In the genomic region with DNA sequence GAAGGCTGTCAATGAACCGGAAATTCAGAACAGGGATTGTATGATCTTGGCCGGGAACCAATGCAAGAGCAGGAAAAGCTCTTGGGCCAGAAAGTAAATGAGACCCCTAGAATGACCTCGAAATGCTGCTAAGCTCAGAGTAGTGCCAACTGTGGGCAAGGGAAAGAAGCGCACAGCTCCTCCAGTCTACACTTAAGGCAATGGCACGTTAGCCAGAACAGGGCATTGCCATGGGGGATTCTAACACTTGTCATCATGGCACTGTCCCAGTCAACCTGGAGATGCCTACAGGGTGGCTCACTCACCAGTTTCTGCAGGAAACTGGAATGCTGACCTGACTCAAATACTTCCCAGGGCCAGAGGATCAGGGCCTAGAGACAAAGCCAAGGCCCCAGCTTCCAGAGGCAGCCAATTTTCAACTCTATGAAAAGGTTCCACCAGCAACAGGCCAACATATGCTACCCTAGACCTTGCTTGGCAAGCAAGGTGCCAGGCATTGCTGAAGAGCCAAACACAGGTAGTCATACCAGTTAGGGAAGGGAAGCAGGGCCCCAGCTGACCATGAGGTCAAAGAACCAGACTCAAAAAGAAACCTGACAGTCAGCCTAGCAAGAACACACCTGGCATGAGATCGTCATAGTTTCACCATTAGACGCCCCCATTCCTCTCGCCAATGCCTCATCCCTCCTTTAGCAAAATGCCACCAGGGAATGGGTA, we compare ENCODE assay signal across 9 cellular contexts. TPM values are rescaled to one million over a fixed set of nuclear protein-coding genes. Genes with fewer than 3 reads are reported as not detected.
DNase-seq lines count a peak whose midpoint lies in the region; ATAC-seq and TF ChIP-seq lines count a peak whose summit lies in the region.
"Had no signal": no experiment of that assay in that cellular context is flagged by ENCODE, and none has a peak within 500 bp of the region (broad histone marks: within the 10 kb centered on the region; RNA-seq: fewer than 3 reads in every experiment).

No MANE protein-coding gene starts in this region.

- H4K8ac ChIP-seq in mesendoderm (ENCODE audit: low read depth, low read length): no peak overlapping the region

- WGBS in suprapubic skin: 70% methylated on average over 8 of the region's 8 CpGs
- WGBS in mesendoderm (ENCODE audit: extremely low coverage, insufficient coverage, low lambda C conversion rate): no CpG with 5 or more reads among the region's 8 CpGs
- WGBS in SK-N-SH (ENCODE audit: low lambda C conversion rate): 96% methylated on average over 7 of the region's 8 CpGs

- H3K27ac ChIP-seq in epithelial cell of prostate (peak overlapping the region; percentile 60), suprapubic skin (peak overlapping the region; percentile 54), mesendoderm (ENCODE audit: low read depth, low read length) (no peak overlapping the region), SK-N-SH (ENCODE audit: low read depth in 2 of 2, low read length in 1 of 2) (no peak overlapping the region)

- H3K23ac ChIP-seq in mesendoderm (ENCODE audit: low read length): no peak overlapping the region

- H3K56ac ChIP-seq in mesendoderm (ENCODE audit: low read length): no peak overlapping the region

- no peaks in the 10 kb centered on the region for H3K9me2 ChIP-seq in SK-N-SH

- DNase-seq in activated T-cell treated with anti-CD3 and anti-CD28 coated beads, Interleukin-2, amount 50 U/mL, for 24 hours: no peak
- DNase-seq in activated T-cell treated with anti-CD3 and anti-CD28 coated beads for 4 hours: no peak
- no peak for DNase-seq in epithelial cell of prostate (ENCODE audit: low read depth, low spot score)
- DNase-seq in suprapubic skin (ENCODE audit: low spot score in 2 of 2): no peak
- DNase-seq in mesendoderm: no peak
- no peak for DNase-seq in SK-N-SH
- no peak for DNase-seq in Kasumi-1 (lab: John Stamatoyannopoulos, UW)

- H3K4me1 Mint-ChIP-seq in activated T-cell treated with anti-CD3 and anti-CD28 coated beads, Interleukin-2, amount 50 U/mL, for 24 hours (ENCODE audit: low read depth): peaks cover 59% of the 10 kb centered on the region

- H4K5ac ChIP-seq in mesendoderm (ENCODE audit: low read length): no peak overlapping the region

- H3K36me3 ChIP-seq in suprapubic skin (peaks cover 16% of the 10 kb centered on the region), mesendoderm (ENCODE audit: control insufficient read depth, insufficient read depth, low read length) (no peaks in the 10 kb centered on the region), SK-N-SH (replicated peaks in 1 of 2; ENCODE audit: control insufficient read depth in 1 of 2, insufficient read depth in 2 of 2, low read length in 1 of 2) (peaks cover 4 to 26% of the 10 kb centered on the region in 2 experiments)

- H3K4me2 ChIP-seq in mesendoderm (ENCODE audit: low read length) (no peak overlapping the region), SK-N-SH (no peak overlapping the region)

- H3K27me3 ChIP-seq in suprapubic skin (no peaks in the 10 kb centered on the region), mesendoderm (ENCODE audit: insufficient read depth, low read length, poor library complexity) (no peaks in the 10 kb centered on the region), SK-N-SH (ENCODE audit: insufficient read depth) (no peaks in the 10 kb centered on the region)

- peak overlapping the region; percentile 5 for H3K4me3 ChIP-seq in suprapubic skin
- H3K4me3 ChIP-seq in mesendoderm (ENCODE audit: low read length): no peak overlapping the region
- H3K4me3 ChIP-seq in SK-N-SH (ENCODE audit: low read depth in 2 of 2, low read length in 1 of 2): no peak overlapping the region

- peak overlapping the region; percentile 76 for H3K27ac Mint-ChIP-seq in activated T-cell treated with anti-CD3 and anti-CD28 coated beads, Interleukin-2, amount 50 U/mL, for 24 hours

- H3K79me2 ChIP-seq in mesendoderm (ENCODE audit: control insufficient read depth, insufficient read depth, low read length): peaks cover 21% of the 10 kb centered on the region
- peaks cover 92% of the 10 kb centered on the region for H3K79me2 ChIP-seq in SK-N-SH (ENCODE audit: insufficient read depth)

- peaks cover 45% of the 10 kb centered on the region for H3K36me3 Mint-ChIP-seq in activated T-cell treated with anti-CD3 and anti-CD28 coated beads, Interleukin-2, amount 50 U/mL, for 24 hours (ENCODE audit: low read depth)

- no peak overlapping the region for H2BK15ac ChIP-seq in mesendoderm (replicated peaks; ENCODE audit: low read depth)

- H3F3A ChIP-seq in SK-N-SH (replicated peaks; ENCODE audit: insufficient read depth): peaks cover 14% of the 10 kb centered on the region

- peaks cover 23% of the 10 kb centered on the region for H3K79me1 ChIP-seq in mesendoderm (ENCODE audit: low read length)

- TF ChIP-seq EP300 in suprapubic skin (IDR thresholded peaks at IDR 0.05): no peak
- TF ChIP-seq EP300 in SK-N-SH (IDR thresholded peaks at IDR 0.05; ENCODE audit: borderline replicate concordance in 1 of 2, low read depth in 1 of 2, low read length in 1 of 2): no peak

- H2AFZ ChIP-seq in SK-N-SH (ENCODE audit: low read depth): no peak overlapping the region

- POLR2A ChIA-PET in SK-N-SH (lab: Yijun Ruan, JAX): no interaction called here

- no peak for TF ChIP-seq POLR2A in suprapubic skin (IDR thresholded peaks at IDR 0.05)

- no peaks in the 10 kb centered on the region for H3K27me3 Mint-ChIP-seq in activated T-cell treated with anti-CD3 and anti-CD28 coated beads, Interleukin-2, amount 50 U/mL, for 24 hours
- H3K27me3 Mint-ChIP-seq: CD4-positive, CD25-positive, alpha-beta regulatory T cell had no signal

- no peak for TF ChIP-seq RAD21 in SK-N-SH (IDR thresholded peaks at IDR 0.05; ENCODE audit: low read length)

- no peak overlapping the region for H2BK120ac ChIP-seq in mesendoderm (ENCODE audit: low read depth, low read length)

- H3K9ac ChIP-seq in mesendoderm (ENCODE audit: low read length): no peak overlapping the region
- H3K9ac ChIP-seq in SK-N-SH: no peak overlapping the region

- H4K20me1 ChIP-seq in SK-N-SH (ENCODE audit: insufficient read depth): no peaks in the 10 kb centered on the region

- H2AK5ac ChIP-seq in mesendoderm (ENCODE audit: low read length): no peak overlapping the region

- peaks cover 40% of the 10 kb centered on the region for H3K4me1 ChIP-seq in suprapubic skin
- H3K4me1 ChIP-seq in mesendoderm (ENCODE audit: control insufficient read depth, low read depth, low read length): peaks cover 7% of the 10 kb centered on the region
- H3K4me1 ChIP-seq in SK-N-SH (ENCODE audit: control insufficient read depth in 1 of 2, insufficient read depth in 2 of 2, low read depth in 1 of 2, low read length in 1 of 2): peaks cover 6 to 40% of the 10 kb centered on the region in 2 experiments; a peak in 3 of 4 replicates

- H3K18ac ChIP-seq in mesendoderm (ENCODE audit: low read length): no peak overlapping the region

- no peaks in the 10 kb centered on the region for H3K9me3 ChIP-seq in suprapubic skin
- 0 out of 2 replicates have a peak, but pooled peaks cover 4% of the 10 kb centered on the region for H3K9me3 ChIP-seq in SK-N-SH

- CTCF ChIA-PET in SK-N-SH (lab: Yijun Ruan, JAX): interaction anchor here (1.7 kb wide), 1 partner anchor 8 kb away, joined by 5 read pairs; no protein-coding TSS in a partner anchor

- H3K4me3 Mint-ChIP-seq in activated T-cell treated with anti-CD3 and anti-CD28 coated beads, Interleukin-2, amount 50 U/mL, for 24 hours: no peak overlapping the region
- H3K4me3 Mint-ChIP-seq: CD4-positive, CD25-positive, alpha-beta regulatory T cell had no signal

- peak; percentile 59 for ATAC-seq in HG03175 (IDR thresholded peaks at IDR 0.05; ENCODE audit: unreplicated experiment)

- no peak overlapping the region for H2BK5ac ChIP-seq in mesendoderm (ENCODE audit: low read length)

- H3K4ac ChIP-seq in mesendoderm (ENCODE audit: low read depth, low read length): no peak overlapping the region

- H3K9me3 Mint-ChIP-seq in activated T-cell treated with anti-CD3 and anti-CD28 coated beads, Interleukin-2, amount 50 U/mL, for 24 hours: no peaks in the 10 kb centered on the region

- no peak for TF ChIP-seq CTCF in suprapubic skin (IDR thresholded peaks at IDR 0.05)
- TF ChIP-seq CTCF in SK-N-SH (IDR thresholded peaks at IDR 0.05): no peak

TF ChIP-seq in SK-N-SH, 30 proteins besides CTCF, POLR2A, EP300 and RAD21 (continues in another document):
- TF ChIP-seq FOXJ3 (CRISPR knock-in tag; IDR thresholded peaks at IDR 0.05) (no peak), RCOR1 (IDR thresholded peaks at IDR 0.05; ENCODE audit: low read length) (no peak), POLR2AphosphoS5 (IDR thresholded peaks at IDR 0.05; ENCODE audit: low read depth, low read length) (no peak), TEAD4 (IDR thresholded peaks at IDR 0.05; ENCODE audit: borderline replicate concordance, insufficient read depth) (no peak)
- TF ChIP-seq, protein P1, sequence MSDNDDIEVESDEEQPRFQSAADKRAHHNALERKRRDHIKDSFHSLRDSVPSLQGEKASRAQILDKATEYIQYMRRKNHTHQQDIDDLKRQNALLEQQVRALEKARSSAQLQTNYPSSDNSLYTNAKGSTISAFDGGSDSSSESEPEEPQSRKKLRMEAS (IDR thresholded peaks at IDR 0.05; ENCODE audit: low read depth): no peak
- TF ChIP-seq, protein P2, sequence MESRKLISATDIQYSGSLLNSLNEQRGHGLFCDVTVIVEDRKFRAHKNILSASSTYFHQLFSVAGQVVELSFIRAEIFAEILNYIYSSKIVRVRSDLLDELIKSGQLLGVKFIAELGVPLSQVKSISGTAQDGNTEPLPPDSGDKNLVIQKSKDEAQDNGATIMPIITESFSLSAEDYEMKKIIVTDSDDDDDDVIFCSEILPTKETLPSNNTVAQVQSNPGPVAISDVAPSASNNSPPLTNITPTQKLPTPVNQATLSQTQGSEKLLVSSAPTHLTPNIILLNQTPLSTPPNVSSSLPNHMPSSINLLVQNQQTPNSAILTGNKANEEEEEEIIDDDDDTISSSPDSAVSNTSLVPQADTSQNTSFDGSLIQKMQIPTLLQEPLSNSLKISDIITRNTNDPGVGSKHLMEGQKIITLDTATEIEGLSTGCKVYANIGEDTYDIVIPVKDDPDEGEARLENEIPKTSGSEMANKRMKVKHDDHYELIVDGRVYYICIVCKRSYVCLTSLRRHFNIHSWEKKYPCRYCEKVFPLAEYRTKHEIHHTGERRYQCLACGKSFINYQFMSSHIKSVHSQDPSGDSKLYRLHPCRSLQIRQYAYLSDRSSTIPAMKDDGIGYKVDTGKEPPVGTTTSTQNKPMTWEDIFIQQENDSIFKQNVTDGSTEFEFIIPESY (IDR thresholded peaks at IDR 0.05; ENCODE audit: borderline replicate concordance, low read depth): no peak

RNA-seq across cellular contexts. Expression of gene ARHGAP17, which starts 34.9 kb away (rescaled TPM):
- 10 to 100 TPM; 47.5 to 71.4 (median 55.8) TPM for total RNA-seq in suprapubic skin
- polyA plus RNA-seq in mesendoderm (2013, experiment 1 of 2): 61.6 TPM
- 62.5 TPM for polyA plus RNA-seq in mesendoderm (2013, experiment 2 of 2)
- 24.0 and 33.4 TPM in 2 replicates for polyA plus RNA-seq in SK-N-SH (2012; rRNA removed)
- polyA plus RNA-seq in SK-N-SH (2012; cell fraction: cytosol; rRNA removed): 29.4 and 31.9 TPM in 2 replicates
- 55.1 and 63.8 TPM in 2 replicates for polyA plus RNA-seq in SK-N-SH (2012; cell fraction: nucleus; rRNA removed)

Comparison
In these comparisons a context has a peak if more than half of its experiments do, and no peak if none do; other contexts are left out.
1. H3K27ac ChIP-seq: peak in epithelial cell of prostate (single experiment) and suprapubic skin (single experiment); none in mesendoderm (single experiment) and SK-N-SH (0 of 2).